ENCODE assay signal across 27 cellular contexts in genomic region chr17:33435716-33436301, GRCh38.
DNase-seq lines count a peak whose midpoint lies in the region; ATAC-seq and TF ChIP-seq lines count a peak whose summit lies in the region.
"Had no signal": no experiment of that assay in that cellular context is flagged by ENCODE, and none has a peak within 500 bp of the region (broad histone marks: within the 10 kb centered on the region; RNA-seq: fewer than 3 reads in every experiment).

No MANE protein-coding gene starts in this region.

- H3K4me2 ChIP-seq in mesenchymal stem cell (ENCODE audit: low read length, poor library complexity, severe bottlenecking) = no peak overlapping the region

- no peaks in the 10 kb centered on the region for H3K27me3 ChIP-seq in mesenchymal stem cell (ENCODE audit: control insufficient read depth in 1 of 2, insufficient read depth in 1 of 2, low read length in 2 of 2)
- H3K27me3 ChIP-seq in ovary = no peaks in the 10 kb centered on the region
- H3K27me3 ChIP-seq: heart left ventricle, sigmoid colon had no signal

- TF ChIP-seq CTCF in astrocyte of the spinal cord (IDR thresholded peaks at IDR 0.05; ENCODE audit: low read depth, low read length) = no peak
- no peak for TF ChIP-seq CTCF in ovary (IDR thresholded peaks at IDR 0.05)

- no peaks in the 10 kb centered on the region for H3K36me3 ChIP-seq in mesenchymal stem cell (ENCODE audit: control insufficient read depth in 1 of 2, insufficient read depth in 2 of 2, low read depth in 1 of 2, low read length in 2 of 2)
- no peaks in the 10 kb centered on the region for H3K36me3 ChIP-seq in ovary
- H3K36me3 ChIP-seq: heart left ventricle, sigmoid colon, thoracic aorta had no signal

- H3K4me1 ChIP-seq in mesenchymal stem cell (ENCODE audit: control insufficient read depth, insufficient read depth, low read depth, low read length) (no peaks in the 10 kb centered on the region), ovary (ENCODE audit: insufficient read depth) (no peaks in the 10 kb centered on the region)
- H3K4me1 ChIP-seq: heart left ventricle, sigmoid colon had no signal

- in situ Hi-C loops in astrocyte of the spinal cord (cut with HindIII; ENCODE audit: low sequenced_read_pairs) = no loop called here

- H2AFZ ChIP-seq in mesenchymal stem cell (ENCODE audit: low read depth, low read length) = no peak overlapping the region

- H4K8ac ChIP-seq in mesenchymal stem cell (ENCODE audit: low read length) = no peak overlapping the region

- peak overlapping the region; percentile 10 to 21 for H3K18ac ChIP-seq in mesenchymal stem cell (ENCODE audit: low read depth in 1 of 2, low read length in 2 of 2)

- H2BK120ac ChIP-seq in mesenchymal stem cell (ENCODE audit: low read depth, low read length) = no peak overlapping the region

- intact Hi-C loops in ovary (cut with DNase I) = no loop called here

- TF ChIP-seq POLR2A in ovary (IDR thresholded peaks at IDR 0.05) = no peak

- no peak overlapping the region for H2BK5ac ChIP-seq in mesenchymal stem cell (ENCODE audit: low read depth, low read length, poor library complexity, severe bottlenecking)

- ATAC-seq in GM19351 (IDR thresholded peaks at IDR 0.05; ENCODE audit: unreplicated experiment) (no peak), GM18498 (IDR thresholded peaks at IDR 0.05; ENCODE audit: unreplicated experiment) (no peak)
- ATAC-seq in activated CD4-positive, CD25-positive, alpha-beta regulatory T cell treated with anti-CD3 and anti-CD28 coated beads, Interleukin-2, amount 50 U/mL, for 24 hours = no peak
- ATAC-seq: activated CD8-positive, alpha-beta memory T cell treated with anti-CD3 and anti-CD28 coated beads, Interleukin-2, amount 10 ng/mL, durations not matched to agents 7 days and 5 days; heart left ventricle; Right ventricle myocardium inferior; stimulated activated naive B cell treated with anti-CD40 and anti-IgM and Interleukin-4, amounts not matched to agents 10 μg/mL and 1 μg/mL and 100 μg/mL, for 72 hours; WTC11 had no signal

- H4K91ac ChIP-seq in mesenchymal stem cell (ENCODE audit: low read length) = no peak overlapping the region

- DNase-seq in A172 (ENCODE audit: low spot score) (peak; percentile 40), LHCN-M2 (ENCODE audit: low read depth) (peak; percentile 81), astrocyte of the spinal cord (ENCODE audit: low read depth, low spot score) (peak; percentile 0), mesenchymal stem cell (peak; percentile 86), ovary (no peak)
- DNase-seq: 8988T; activated CD8-positive, alpha-beta memory T cell treated with anti-CD3 and anti-CD28 coated beads, Interleukin-2, amount 10 ng/mL, durations not matched to agents 7 days and 5 days; activated naive CD4-positive, alpha-beta T cell; activated T-cell treated with anti-CD3 and anti-CD28 coated beads, Interleukin-2, amount 50 U/mL, for 48 hours; GDM1; H7; kidney glomerular epithelial cell; NCI-H146; OCI-M1; posterior cingulate gyrus; sigmoid colon; stimulated activated CD4-positive, alpha-beta T cell treated with anti-CD3 and anti-CD28 coated beads, Interleukin-15, amount 100 ng/mL, for 24 hours; stimulated activated naive B cell treated with anti-CD40 and anti-IgM and Interleukin-4, amounts not matched to agents 10 μg/mL and 1 μg/mL and 100 μg/mL, for 72 hours; T1000 had no signal

- H3K14ac ChIP-seq in mesenchymal stem cell (ENCODE audit: low read length in 2 of 2) = no peak overlapping the region

- WGBS in mesenchymal stem cell = 10% methylated on average over 2 of the region's 2 CpGs
- 30 to 41% (median 41%) methylated on average over 2 of the region's 2 CpGs for WGBS in ovary, 3 donors

- peak overlapping the region in 1 of 2 experiments; percentile 60 for H3K4ac ChIP-seq in mesenchymal stem cell (ENCODE audit: low read depth in 1 of 2, low read length in 2 of 2)

- H2BK15ac ChIP-seq in mesenchymal stem cell (ENCODE audit: low read depth, poor library complexity, severe bottlenecking) = no peak overlapping the region

- no peaks in the 10 kb centered on the region for H3K79me1 ChIP-seq in mesenchymal stem cell (replicated peaks; ENCODE audit: low read length, poor library complexity, severe bottlenecking)

- H3K23ac ChIP-seq in mesenchymal stem cell (ENCODE audit: low read length in 2 of 2) = no peak overlapping the region

- H3K9me3 ChIP-seq in mesenchymal stem cell (ENCODE audit: control insufficient read depth, low read length) (no peaks in the 10 kb centered on the region), ovary (no peaks in the 10 kb centered on the region)
- H3K9me3 ChIP-seq: heart left ventricle, sigmoid colon, thoracic aorta had no signal

- H2BK12ac ChIP-seq in mesenchymal stem cell (ENCODE audit: low read length in 2 of 2) = peak overlapping the region in 1 of 2 experiments; percentile 1

- TF ChIP-seq EP300 in ovary (IDR thresholded peaks at IDR 0.05) = no peak

- H2AK5ac ChIP-seq in mesenchymal stem cell (ENCODE audit: low read length, severe bottlenecking) = no peak overlapping the region

- no peak overlapping the region for H3K4me3 ChIP-seq in astrocyte of the spinal cord (ENCODE audit: low read depth, low read length)
- no peak overlapping the region for H3K4me3 ChIP-seq in mesenchymal stem cell (ENCODE audit: insufficient read depth in 1 of 2, low read depth in 1 of 2, low read length in 2 of 2)
- H3K4me3 ChIP-seq in ovary = no peak overlapping the region
- H3K4me3 ChIP-seq: heart left ventricle, lung, sigmoid colon, thoracic aorta had no signal

- no peak overlapping the region for H3K27ac ChIP-seq in mesenchymal stem cell (ENCODE audit: low read length, poor library complexity, severe bottlenecking)
- no peak overlapping the region for H3K27ac ChIP-seq in ovary
- H3K27ac ChIP-seq: heart left ventricle, sigmoid colon, thoracic aorta had no signal

- H3K9ac ChIP-seq in mesenchymal stem cell (ENCODE audit: low read length) = peak overlapping the region; percentile 64

Comparison
In these comparisons a context has a peak if more than half of its experiments do, and no peak if none do; other contexts are left out.
1. DNase-seq: peak in A172 (single experiment), LHCN-M2 (single experiment), astrocyte of the spinal cord (single experiment) and mesenchymal stem cell (single experiment); none in ovary (0 of 5).